In genomic region chr1:32798679-32799416, GRCh38 we compare ENCODE assay signal across 10 cellular contexts. TPM values are rescaled to one million over a fixed set of nuclear protein-coding genes. Genes with fewer than 3 reads are reported as not detected.
DNase-seq lines count a peak whose midpoint lies in the region; ATAC-seq and TF ChIP-seq lines count a peak whose summit lies in the region.
"Had no signal": no experiment of that assay in that cellular context is flagged by ENCODE, and none has a peak within 500 bp of the region (broad histone marks: within the 10 kb centered on the region; RNA-seq: fewer than 3 reads in every experiment).

No MANE protein-coding gene starts in this region.

- H3K27ac ChIP-seq in SK-N-SH (ENCODE audit: low read depth in 2 of 2, low read length in 1 of 2), result no peak overlapping the region
- peak overlapping the region; percentile 9; the same call in 1 of the 2 replicates for H3K27ac ChIP-seq in GM23248

- peaks cover 11 to 39% (median 13%) of the 10 kb centered on the region in 3 donors for H3K4me1 Mint-ChIP-seq in naive B cell

- H3K36me3 ChIP-seq in SK-N-SH (replicated peaks in 1 of 2; ENCODE audit: control insufficient read depth in 1 of 2, insufficient read depth in 2 of 2, low read length in 1 of 2) (peaks cover 18 to 65% of the 10 kb centered on the region in 2 experiments), GM23248 (ENCODE audit: low read depth) (peaks cover 57% of the 10 kb centered on the region)

- H3K27me3 ChIP-seq in SK-N-SH (ENCODE audit: insufficient read depth) (no peaks in the 10 kb centered on the region), GM23248 (replicated peaks; ENCODE audit: insufficient read depth) (no peaks in the 10 kb centered on the region)

- no peaks in the 10 kb centered on the region for H3K27me3 Mint-ChIP-seq in naive B cell
- H3K27me3 Mint-ChIP-seq: IgD-negative memory B cell had no signal

- no peak for TF ChIP-seq RAD21 in SK-N-SH (IDR thresholded peaks at IDR 0.05; ENCODE audit: low read length)

- no peak overlapping the region for H3K4me3 ChIP-seq in SK-N-SH (ENCODE audit: low read depth in 2 of 2, low read length in 1 of 2)
- H3K4me3 ChIP-seq in GM23248, result no peak overlapping the region

- H3K9me2 ChIP-seq in SK-N-SH (no peaks in the 10 kb centered on the region), GM23248 (ENCODE audit: insufficient read depth) (no peaks in the 10 kb centered on the region)

- H3K9me3 Mint-ChIP-seq in naive B cell, result no peaks in the 10 kb centered on the region
- H3K9me3 Mint-ChIP-seq: IgD-negative memory B cell had no signal

- POLR2A ChIA-PET in SK-N-SH (lab: Yijun Ruan, JAX), result no interaction called here

- WGBS in SK-N-SH (ENCODE audit: low lambda C conversion rate), result 78% methylated on average over 8 of the region's 8 CpGs
- WGBS in GM23248 (ENCODE audit: low coverage in 1 of 2, low lambda C conversion rate in 2 of 2, missing lambda C conversion rate in 2 of 2), 2 experiments, result 74 to 76% methylated on average over 8 of the region's 8 CpGs

- ATAC-seq in SK-N-SH treated with all-trans-retinoic acid at 6 μM for 48 hours (no peak), naive B cell (ENCODE audit: low read depth in 2 of 2) (peak; percentile 61 to 83), GM21515 (IDR thresholded peaks at IDR 0.05; ENCODE audit: unreplicated experiment) (no peak), GM19035 (IDR thresholded peaks at IDR 0.05; ENCODE audit: unreplicated experiment) (no peak)

- peaks cover 19% of the 10 kb centered on the region for H3K79me2 ChIP-seq in SK-N-SH (ENCODE audit: insufficient read depth)
- peaks cover 71% of the 10 kb centered on the region for H3K79me2 ChIP-seq in GM23248 (ENCODE audit: insufficient read depth)

- TF ChIP-seq CTCF in SK-N-SH (IDR thresholded peaks at IDR 0.05), result no peak

- H3K4me2 ChIP-seq in SK-N-SH (no peak overlapping the region), GM23248 (ENCODE audit: unreplicated experiment) (no peak overlapping the region)

- peaks cover 11% of the 10 kb centered on the region in 2 donors for H3K36me3 Mint-ChIP-seq in naive B cell

- H3K9ac ChIP-seq in SK-N-SH (no peak overlapping the region), GM23248 (no peak overlapping the region)

- H2AFZ ChIP-seq in SK-N-SH (ENCODE audit: low read depth) (no peak overlapping the region), GM23248 (no peak overlapping the region)

- TF ChIP-seq EP300 in SK-N-SH (IDR thresholded peaks at IDR 0.05; ENCODE audit: borderline replicate concordance in 1 of 2, low read depth in 1 of 2, low read length in 1 of 2), result no peak

- intact Hi-C loops in posterior vena cava (cut with DNase I), result no loop called here

- H3F3A ChIP-seq in SK-N-SH (replicated peaks; ENCODE audit: insufficient read depth) (peaks cover 31% of the 10 kb centered on the region), GM23248 (ENCODE audit: insufficient read depth) (peaks cover 50% of the 10 kb centered on the region)

- H3K4me1 ChIP-seq in SK-N-SH (ENCODE audit: control insufficient read depth in 1 of 2, insufficient read depth in 2 of 2, low read depth in 1 of 2, low read length in 1 of 2) (no peaks in the 10 kb centered on the region; a peak in 1 of 4 replicates), GM23248 (ENCODE audit: insufficient read depth) (peaks cover 16% of the 10 kb centered on the region)

- peaks cover 5% of the 10 kb centered on the region; the same call in 1 of the 2 replicates for H4K20me1 ChIP-seq in SK-N-SH (ENCODE audit: insufficient read depth)
- no peaks in the 10 kb centered on the region; the same call in 1 of the 2 replicates for H4K20me1 ChIP-seq in GM23248 (ENCODE audit: insufficient read depth)

- H3K27ac Mint-ChIP-seq in naive B cell, result peak overlapping the region in 5 of 6 donors; percentile 44 to 83 (median 57)

- H3K9me3 ChIP-seq in SK-N-SH, result no peaks in the 10 kb centered on the region
- no peaks in the 10 kb centered on the region for H3K9me3 ChIP-seq in GM23248 (ENCODE audit: low read depth)

- H3K4me3 Mint-ChIP-seq in naive B cell, result peak overlapping the region in 3 of 8 donors; percentile 2 to 13 (median 4)

- DNase-seq in SK-N-SH (peak; percentile 45), GM23248 (no peak), naive B cell (no peak), posterior vena cava (ENCODE audit: low spot score) (no peak)
- DNase-seq in activated gamma-delta T cell treated with anti-CD3 and anti-CD28 coated beads, Interleukin-2, amount 50 U/mL, for 16 hours (ENCODE audit: low read depth), result peak; percentile 17
- DNase-seq: NCI-H226 had no signal

- CTCF ChIA-PET in SK-N-SH (lab: Yijun Ruan, JAX), result interaction anchor here (0.9 kb wide), 1 partner anchor 9 kb away, joined by 3 read pairs; no protein-coding TSS in a partner anchor

- in situ Hi-C loops in GM23248 (cut with MboI), result no loop called here

TF ChIP-seq in SK-N-SH, 30 proteins besides CTCF, POLR2A, EP300 and RAD21 (continues in another document):
- TF ChIP-seq RCOR1 (IDR thresholded peaks at IDR 0.05; ENCODE audit: low read length), result no peak
- TF ChIP-seq CHD2 (IDR thresholded peaks at IDR 0.05; ENCODE audit: low read length, partially characterized antibody), result no peak
- no peak for TF ChIP-seq REST (IDR thresholded peaks at IDR 0.05; ENCODE audit: low read depth, low read length)
- TF ChIP-seq GABPA (IDR thresholded peaks at IDR 0.05; ENCODE audit: low read depth), result no peak

TF ChIP-seq in SK-N-SH treated with all-trans-retinoic acid at 6 μM for 48 hours, 23 proteins besides CTCF, POLR2A, EP300 and RAD21 (continues in another document):
- no peak for TF ChIP-seq RARB (CRISPR knock-in tag; IDR thresholded peaks at IDR 0.05)
- TF ChIP-seq BACH2 (CRISPR knock-in tag; IDR thresholded peaks at IDR 0.05; ENCODE audit: borderline replicate concordance), result no peak
- TF ChIP-seq ZNF8 (CRISPR knock-in tag; IDR thresholded peaks at IDR 0.05), result no peak
- TF ChIP-seq ARNTL (CRISPR knock-in tag; IDR thresholded peaks at IDR 0.05; ENCODE audit: borderline replicate concordance, low read depth), result no peak
- no peak for TF ChIP-seq ZC3H10 (CRISPR knock-in tag; IDR thresholded peaks at IDR 0.05)
- TF ChIP-seq GLIS3 (CRISPR knock-in tag; IDR thresholded peaks at IDR 0.05), result no peak
- TF ChIP-seq CSRNP3 (CRISPR knock-in tag; IDR thresholded peaks at IDR 0.05), result no peak
- no peak for TF ChIP-seq POU6F1 (CRISPR knock-in tag; IDR thresholded peaks at IDR 0.05; ENCODE audit: borderline replicate concordance, low read depth)
- TF ChIP-seq PPARA (CRISPR knock-in tag; IDR thresholded peaks at IDR 0.05; ENCODE audit: borderline replicate concordance), result no peak
- no peak for TF ChIP-seq ZFP3 (CRISPR knock-in tag; IDR thresholded peaks at IDR 0.05)
- no peak for TF ChIP-seq ESRRG (CRISPR knock-in tag; IDR thresholded peaks at IDR 0.05)
- TF ChIP-seq ISL1 (CRISPR knock-in tag; IDR thresholded peaks at IDR 0.05), result no peak
- no peak for TF ChIP-seq ZFP30 (CRISPR knock-in tag; IDR thresholded peaks at IDR 0.05)
- TF ChIP-seq TCF4 (CRISPR knock-in tag; IDR thresholded peaks at IDR 0.05; ENCODE audit: borderline replicate concordance), result no peak
- TF ChIP-seq ZNF70 (CRISPR knock-in tag; IDR thresholded peaks at IDR 0.05), result no peak

RNA-seq across cellular contexts. Expression of gene YARS1, which starts 18.3 kb away (rescaled TPM):
- polyA plus RNA-seq in SK-N-SH (2012; rRNA removed), result 31.9 and 46.3 TPM in 2 replicates
- polyA plus RNA-seq in SK-N-SH (2012; cell fraction: cytosol; rRNA removed), result 41.7 and 41.8 TPM in 2 replicates
- 65.5 and 101 TPM in 2 replicates for polyA plus RNA-seq in SK-N-SH (2012; cell fraction: nucleus; rRNA removed)
- 125 and 135 TPM in 2 replicates for total RNA-seq in GM23248 (2014; rRNA removed; shearing (Covaris generic))
- polyA plus RNA-seq in GM23248 (2016; fragmentation: Nextera tagmentation; extraction: Ambion mirVana), result 179 and 185 TPM in 2 replicates
- 10 to 100 TPM; 26.0 to 43.9 (median 35.1) TPM for polyA plus RNA-seq in naive B cell (ENCODE audit: low read depth in 6 of 6)
- total RNA-seq in posterior vena cava, result 10 to 100 TPM; 74.2 to 85.5 TPM

RNA-seq across cellular contexts. Expression of gene S100PBP, which starts 18.6 kb away (rescaled TPM):
- polyA plus RNA-seq in SK-N-SH (2012; rRNA removed) (13.2 and 19.2 TPM in 2 replicates), GM23248 (2016; fragmentation: Nextera tagmentation; extraction: Ambion mirVana) (12.1 and 15.7 TPM in 2 replicates), naive B cell (ENCODE audit: low read depth in 6 of 6) (10 to 100 TPM in 5 of 6 donors, 1 to 10 TPM in 1; 3.6 to 24.5 (median 16.3) TPM)
- polyA plus RNA-seq in SK-N-SH (2012; cell fraction: cytosol; rRNA removed), result 16.3 and 16.6 TPM in 2 replicates
- polyA plus RNA-seq in SK-N-SH (2012; cell fraction: nucleus; rRNA removed), result 23.7 and 53.3 TPM in 2 replicates
- total RNA-seq in GM23248 (2014; rRNA removed; shearing (Covaris generic)), result 25.2 and 35.0 TPM in 2 replicates
- total RNA-seq in posterior vena cava, result 10 to 100 TPM; 24.2 to 30.8 TPM

Comparison
In these comparisons a context has a peak if more than half of its experiments do, and no peak if none do; other contexts are left out.
1. DNase-seq: peak in SK-N-SH (single experiment) and activated gamma-delta T cell treated with anti-CD3 and anti-CD28 coated beads, Interleukin-2, amount 50 U/mL, for 16 hours (single experiment); none in GM23248 (single experiment), naive B cell (single experiment) and posterior vena cava (single experiment).
2. ATAC-seq: peak in naive B cell (2 of 2); none in SK-N-SH treated with all-trans-retinoic acid at 6 μM for 48 hours (single experiment), GM21515 (single experiment) and GM19035 (single experiment).